In genomic region chr10:11141571-11142091, GRCh38 we compare ENCODE assay signal across 1 cellular context.
A peak's percentile ranks its signal among the peaks of the same experiment; 100 is the strongest.
TF ChIP-seq lines count a peak whose summit lies in the region.

No MANE protein-coding gene starts in this region.

TF ChIP-seq in HEK293, 187 proteins besides CTCF, POLR2A, EP300 and RAD21 (continued from another document and continues in another):
- TF ChIP-seq ZNF394 (tag by site-specific recombination; IDR thresholded peaks at IDR 0.05; ENCODE audit: borderline replicate concordance), result 0 out of 2 replicates have a peak, but pooled peaks have one; percentile 36
- TF ChIP-seq ZNF488 (tag by site-specific recombination; IDR thresholded peaks at IDR 0.05), result no peak
- TF ChIP-seq KLF16 (tag by site-specific recombination; IDR thresholded peaks at IDR 0.05), result peak; percentile 33; the same call in 1 of the 2 replicates
- TF ChIP-seq ZNF623 (tag by site-specific recombination; IDR thresholded peaks at IDR 0.05), result no peak
- no peak for TF ChIP-seq AEBP2 (tag by site-specific recombination; IDR thresholded peaks at IDR 0.05; ENCODE audit: borderline replicate concordance)
- TF ChIP-seq ZBTB48 (tag by site-specific recombination; IDR thresholded peaks at IDR 0.05), result no peak
- no peak for TF ChIP-seq ZNF529 (tag by site-specific recombination; IDR thresholded peaks at IDR 0.05; ENCODE audit: insufficient replicate concordance)
- TF ChIP-seq ZNF626 (tag by site-specific recombination; IDR thresholded peaks at IDR 0.05), result no peak
- TF ChIP-seq ZBTB49 (tag by site-specific recombination; IDR thresholded peaks at IDR 0.05; ENCODE audit: low read depth), result no peak
- TF ChIP-seq TCF7L2 (IDR thresholded peaks at IDR 0.05; ENCODE audit: borderline replicate concordance, low read depth, low read length), result peak; percentile 93
- no peak for TF ChIP-seq ZSCAN4 (tag by site-specific recombination; IDR thresholded peaks at IDR 0.05)
- no peak for TF ChIP-seq BCL11B (tag by site-specific recombination; IDR thresholded peaks at IDR 0.05; ENCODE audit: low read depth)
- TF ChIP-seq MZF1 (tag by site-specific recombination; IDR thresholded peaks at IDR 0.05; ENCODE audit: borderline replicate concordance), result no peak
- no peak for TF ChIP-seq ZNF514 (tag by site-specific recombination; IDR thresholded peaks at IDR 0.05)
- TF ChIP-seq ZNF292 (tag by site-specific recombination; IDR thresholded peaks at IDR 0.05; ENCODE audit: borderline replicate concordance, low read depth), result no peak
- no peak for TF ChIP-seq ZNF580 (tag by site-specific recombination; IDR thresholded peaks at IDR 0.05)
- no peak for TF ChIP-seq ZNF148 (tag by site-specific recombination; IDR thresholded peaks at IDR 0.05; ENCODE audit: borderline replicate concordance)
- no peak for TF ChIP-seq KLF9 (tag by site-specific recombination; IDR thresholded peaks at IDR 0.05; ENCODE audit: low read depth)
- no peak for TF ChIP-seq YY2 (tag by site-specific recombination; IDR thresholded peaks at IDR 0.05)
- TF ChIP-seq ZNF202 (tag by site-specific recombination; IDR thresholded peaks at IDR 0.05; ENCODE audit: borderline replicate concordance), result no peak
- TF ChIP-seq ZNF670 (tag by site-specific recombination; IDR thresholded peaks at IDR 0.05; ENCODE audit: low read depth), result no peak
- no peak for TF ChIP-seq PBX3 (CRISPR knock-in tag; IDR thresholded peaks at IDR 0.05)
- no peak for TF ChIP-seq ZBTB26 (tag by site-specific recombination; optimal IDR thresholded peaks at IDR 0.05)
- no peak for TF ChIP-seq GFI1B (tag by site-specific recombination; IDR thresholded peaks at IDR 0.05)
- TF ChIP-seq ZNF585B (tag by site-specific recombination; IDR thresholded peaks at IDR 0.05), result no peak
- no peak for TF ChIP-seq MYNN (tag by site-specific recombination; IDR thresholded peaks at IDR 0.05; ENCODE audit: borderline replicate concordance)
- 0 out of 2 replicates have a peak, but pooled peaks have one; percentile 24 for TF ChIP-seq ZNF639 (tag by site-specific recombination; IDR thresholded peaks at IDR 0.05)
- no peak for TF ChIP-seq RBAK (tag by site-specific recombination; IDR thresholded peaks at IDR 0.05)
- TF ChIP-seq ZNF24 (tag by site-specific recombination; IDR thresholded peaks at IDR 0.05), result 0 out of 2 replicates have a peak, but pooled peaks have one; percentile 30
- no peak for TF ChIP-seq WT1 (tag by site-specific recombination; IDR thresholded peaks at IDR 0.05)
- no peak for TF ChIP-seq ZNF48 (tag by site-specific recombination; IDR thresholded peaks at IDR 0.05)
- peak; percentile 81 for TF ChIP-seq ZXDB (tag by site-specific recombination; IDR thresholded peaks at IDR 0.05)
- no peak for TF ChIP-seq YY1 (tag by site-specific recombination; IDR thresholded peaks at IDR 0.05)
- no peak for TF ChIP-seq ZBTB44 (tag by site-specific recombination; IDR thresholded peaks at IDR 0.05)
- no peak for TF ChIP-seq ZNF18 (tag by site-specific recombination; IDR thresholded peaks at IDR 0.05)
- TF ChIP-seq ZNF785 (tag by site-specific recombination; IDR thresholded peaks at IDR 0.05), result no peak
- TF ChIP-seq SP2 (tag by site-specific recombination; IDR thresholded peaks at IDR 0.05), result no peak
- no peak for TF ChIP-seq ZSCAN23 (tag by site-specific recombination; IDR thresholded peaks at IDR 0.05)
- no peak for TF ChIP-seq GLIS1 (tag by site-specific recombination; IDR thresholded peaks at IDR 0.05)
- TF ChIP-seq ZNF843 (tag by site-specific recombination; IDR thresholded peaks at IDR 0.05), result peak; percentile 94
- peak; percentile 76 for TF ChIP-seq SP7 (tag by site-specific recombination; IDR thresholded peaks at IDR 0.05)
- no peak for TF ChIP-seq ZNF664 (tag by site-specific recombination; IDR thresholded peaks at IDR 0.05)
- no peak for TF ChIP-seq ZNF223 (tag by site-specific recombination; IDR thresholded peaks at IDR 0.05)
- no peak for TF ChIP-seq ZIC2 (tag by site-specific recombination; IDR thresholded peaks at IDR 0.05)
- no peak for TF ChIP-seq ZBTB1 (tag by site-specific recombination; IDR thresholded peaks at IDR 0.05)
- TF ChIP-seq ZNF341 (tag by site-specific recombination; IDR thresholded peaks at IDR 0.05; ENCODE audit: low read depth), result no peak
- TF ChIP-seq ZBTB20 (tag by site-specific recombination; IDR thresholded peaks at IDR 0.05), result no peak
- TF ChIP-seq ZNF501 (tag by site-specific recombination; IDR thresholded peaks at IDR 0.05), result no peak
- TF ChIP-seq ZNF335 (tag by site-specific recombination; conservative IDR thresholded peaks at IDR 0.05), result no peak
- no peak for TF ChIP-seq ZNF37A (tag by site-specific recombination; IDR thresholded peaks at IDR 0.05)
